ENCODE assay signal across 1 cellular context in the genomic region with DNA sequence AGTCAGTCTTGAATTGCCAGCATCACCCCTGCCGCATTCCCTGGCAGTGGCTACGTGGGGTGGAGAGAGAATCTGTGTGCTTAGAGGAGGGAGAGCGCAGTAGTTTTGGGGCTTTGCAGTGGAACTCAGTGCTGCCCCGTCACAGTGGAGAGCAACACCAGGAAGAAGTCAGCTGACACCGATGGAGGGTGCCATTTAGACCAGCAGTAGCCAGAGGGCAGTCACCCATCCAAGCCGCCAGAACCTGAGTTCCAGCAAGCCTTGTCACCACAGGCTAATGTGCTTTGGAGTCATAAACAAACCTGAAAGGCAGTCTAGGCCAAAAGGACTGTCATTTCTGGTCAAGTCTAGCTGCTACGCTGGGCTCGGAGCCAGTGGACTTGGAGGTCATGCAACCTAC.
TF ChIP-seq lines count a peak whose summit lies in the region.

No MANE protein-coding gene starts in this region.

TF ChIP-seq in GM23338, 12 proteins besides CTCF, POLR2A, EP300 and RAD21:
- TF ChIP-seq JUNB (IDR thresholded peaks at IDR 0.05; ENCODE audit: unreplicated experiment) (no peak), STAT1 (IDR thresholded peaks at IDR 0.05; ENCODE audit: unreplicated experiment) (no peak), ZNF114 (CRISPR knock-in tag; IDR thresholded peaks at IDR 0.05) (no peak), NANOG (IDR thresholded peaks at IDR 0.05; ENCODE audit: borderline replicate concordance) (no peak), EZH2phosphoT487 (IDR thresholded peaks at IDR 0.05; ENCODE audit: unreplicated experiment) (no peak), EZH2 (IDR thresholded peaks at IDR 0.05; ENCODE audit: low read depth, unreplicated experiment) (no peak), POLR2AphosphoS5 (IDR thresholded peaks at IDR 0.05; ENCODE audit: low read depth) (no peak), CREB1 (CRISPR knock-in tag; IDR thresholded peaks at IDR 0.05; ENCODE audit: low read depth) (no peak), ZNF331 (CRISPR knock-in tag; IDR thresholded peaks at IDR 0.05; ENCODE audit: low read depth) (no peak)
- TF ChIP-seq, protein P1, sequence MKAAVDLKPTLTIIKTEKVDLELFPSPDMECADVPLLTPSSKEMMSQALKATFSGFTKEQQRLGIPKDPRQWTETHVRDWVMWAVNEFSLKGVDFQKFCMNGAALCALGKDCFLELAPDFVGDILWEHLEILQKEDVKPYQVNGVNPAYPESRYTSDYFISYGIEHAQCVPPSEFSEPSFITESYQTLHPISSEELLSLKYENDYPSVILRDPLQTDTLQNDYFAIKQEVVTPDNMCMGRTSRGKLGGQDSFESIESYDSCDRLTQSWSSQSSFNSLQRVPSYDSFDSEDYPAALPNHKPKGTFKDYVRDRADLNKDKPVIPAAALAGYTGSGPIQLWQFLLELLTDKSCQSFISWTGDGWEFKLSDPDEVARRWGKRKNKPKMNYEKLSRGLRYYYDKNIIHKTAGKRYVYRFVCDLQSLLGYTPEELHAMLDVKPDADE (IDR thresholded peaks at IDR 0.05), result no peak
- TF ChIP-seq, protein P2, sequence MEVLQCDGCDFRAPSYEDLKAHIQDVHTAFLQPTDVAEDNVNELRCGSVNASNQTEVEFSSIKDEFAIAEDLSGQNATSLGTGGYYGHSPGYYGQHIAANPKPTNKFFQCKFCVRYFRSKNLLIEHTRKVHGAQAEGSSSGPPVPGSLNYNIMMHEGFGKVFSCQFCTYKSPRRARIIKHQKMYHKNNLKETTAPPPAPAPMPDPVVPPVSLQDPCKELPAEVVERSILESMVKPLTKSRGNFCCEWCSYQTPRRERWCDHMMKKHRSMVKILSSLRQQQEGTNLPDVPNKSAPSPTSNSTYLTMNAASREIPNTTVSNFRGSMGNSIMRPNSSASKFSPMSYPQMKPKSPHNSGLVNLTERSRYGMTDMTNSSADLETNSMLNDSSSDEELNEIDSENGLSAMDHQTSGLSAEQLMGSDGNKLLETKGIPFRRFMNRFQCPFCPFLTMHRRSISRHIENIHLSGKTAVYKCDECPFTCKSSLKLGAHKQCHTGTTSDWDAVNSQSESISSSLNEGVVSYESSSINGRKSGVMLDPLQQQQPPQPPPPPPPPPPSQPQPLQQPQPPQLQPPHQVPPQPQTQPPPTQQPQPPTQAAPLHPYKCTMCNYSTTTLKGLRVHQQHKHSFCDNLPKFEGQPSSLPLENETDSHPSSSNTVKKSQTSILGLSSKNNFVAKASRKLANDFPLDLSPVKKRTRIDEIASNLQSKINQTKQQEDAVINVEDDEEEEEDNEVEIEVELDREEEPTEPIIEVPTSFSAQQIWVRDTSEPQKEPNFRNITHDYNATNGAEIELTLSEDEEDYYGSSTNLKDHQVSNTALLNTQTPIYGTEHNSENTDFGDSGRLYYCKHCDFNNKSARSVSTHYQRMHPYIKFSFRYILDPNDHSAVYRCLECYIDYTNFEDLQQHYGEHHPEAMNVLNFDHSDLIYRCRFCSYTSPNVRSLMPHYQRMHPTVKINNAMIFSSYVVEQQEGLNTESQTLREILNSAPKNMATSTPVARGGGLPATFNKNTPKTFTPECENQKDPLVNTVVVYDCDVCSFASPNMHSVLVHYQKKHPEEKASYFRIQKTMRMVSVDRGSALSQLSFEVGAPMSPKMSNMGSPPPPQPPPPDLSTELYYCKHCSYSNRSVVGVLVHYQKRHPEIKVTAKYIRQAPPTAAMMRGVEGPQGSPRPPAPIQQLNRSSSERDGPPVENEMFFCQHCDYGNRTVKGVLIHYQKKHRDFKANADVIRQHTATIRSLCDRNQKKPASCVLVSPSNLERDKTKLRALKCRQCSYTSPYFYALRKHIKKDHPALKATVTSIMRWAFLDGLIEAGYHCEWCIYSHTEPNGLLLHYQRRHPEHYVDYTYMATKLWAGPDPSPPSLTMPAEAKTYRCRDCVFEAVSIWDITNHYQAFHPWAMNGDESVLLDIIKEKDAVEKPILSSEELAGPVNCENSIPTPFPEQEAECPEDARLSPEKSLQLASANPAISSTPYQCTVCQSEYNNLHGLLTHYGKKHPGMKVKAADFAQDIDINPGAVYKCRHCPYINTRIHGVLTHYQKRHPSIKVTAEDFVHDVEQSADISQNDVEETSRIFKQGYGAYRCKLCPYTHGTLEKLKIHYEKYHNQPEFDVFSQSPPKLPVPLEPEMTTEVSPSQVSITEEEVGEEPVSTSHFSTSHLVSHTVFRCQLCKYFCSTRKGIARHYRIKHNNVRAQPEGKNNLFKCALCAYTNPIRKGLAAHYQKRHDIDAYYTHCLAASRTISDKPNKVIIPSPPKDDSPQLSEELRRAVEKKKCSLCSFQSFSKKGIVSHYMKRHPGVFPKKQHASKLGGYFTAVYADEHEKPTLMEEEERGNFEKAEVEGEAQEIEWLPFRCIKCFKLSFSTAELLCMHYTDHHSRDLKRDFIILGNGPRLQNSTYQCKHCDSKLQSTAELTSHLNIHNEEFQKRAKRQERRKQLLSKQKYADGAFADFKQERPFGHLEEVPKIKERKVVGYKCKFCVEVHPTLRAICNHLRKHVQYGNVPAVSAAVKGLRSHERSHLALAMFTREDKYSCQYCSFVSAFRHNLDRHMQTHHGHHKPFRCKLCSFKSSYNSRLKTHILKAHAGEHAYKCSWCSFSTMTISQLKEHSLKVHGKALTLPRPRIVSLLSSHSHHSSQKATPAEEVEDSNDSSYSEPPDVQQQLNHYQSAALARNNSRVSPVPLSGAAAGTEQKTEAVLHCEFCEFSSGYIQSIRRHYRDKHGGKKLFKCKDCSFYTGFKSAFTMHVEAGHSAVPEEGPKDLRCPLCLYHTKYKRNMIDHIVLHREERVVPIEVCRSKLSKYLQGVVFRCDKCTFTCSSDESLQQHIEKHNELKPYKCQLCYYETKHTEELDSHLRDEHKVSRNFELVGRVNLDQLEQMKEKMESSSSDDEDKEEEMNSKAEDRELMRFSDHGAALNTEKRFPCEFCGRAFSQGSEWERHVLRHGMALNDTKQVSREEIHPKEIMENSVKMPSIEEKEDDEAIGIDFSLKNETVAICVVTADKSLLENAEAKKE (CRISPR knock-in tag; IDR thresholded peaks at IDR 0.05), result no peak
- TF ChIP-seq, protein P3, sequence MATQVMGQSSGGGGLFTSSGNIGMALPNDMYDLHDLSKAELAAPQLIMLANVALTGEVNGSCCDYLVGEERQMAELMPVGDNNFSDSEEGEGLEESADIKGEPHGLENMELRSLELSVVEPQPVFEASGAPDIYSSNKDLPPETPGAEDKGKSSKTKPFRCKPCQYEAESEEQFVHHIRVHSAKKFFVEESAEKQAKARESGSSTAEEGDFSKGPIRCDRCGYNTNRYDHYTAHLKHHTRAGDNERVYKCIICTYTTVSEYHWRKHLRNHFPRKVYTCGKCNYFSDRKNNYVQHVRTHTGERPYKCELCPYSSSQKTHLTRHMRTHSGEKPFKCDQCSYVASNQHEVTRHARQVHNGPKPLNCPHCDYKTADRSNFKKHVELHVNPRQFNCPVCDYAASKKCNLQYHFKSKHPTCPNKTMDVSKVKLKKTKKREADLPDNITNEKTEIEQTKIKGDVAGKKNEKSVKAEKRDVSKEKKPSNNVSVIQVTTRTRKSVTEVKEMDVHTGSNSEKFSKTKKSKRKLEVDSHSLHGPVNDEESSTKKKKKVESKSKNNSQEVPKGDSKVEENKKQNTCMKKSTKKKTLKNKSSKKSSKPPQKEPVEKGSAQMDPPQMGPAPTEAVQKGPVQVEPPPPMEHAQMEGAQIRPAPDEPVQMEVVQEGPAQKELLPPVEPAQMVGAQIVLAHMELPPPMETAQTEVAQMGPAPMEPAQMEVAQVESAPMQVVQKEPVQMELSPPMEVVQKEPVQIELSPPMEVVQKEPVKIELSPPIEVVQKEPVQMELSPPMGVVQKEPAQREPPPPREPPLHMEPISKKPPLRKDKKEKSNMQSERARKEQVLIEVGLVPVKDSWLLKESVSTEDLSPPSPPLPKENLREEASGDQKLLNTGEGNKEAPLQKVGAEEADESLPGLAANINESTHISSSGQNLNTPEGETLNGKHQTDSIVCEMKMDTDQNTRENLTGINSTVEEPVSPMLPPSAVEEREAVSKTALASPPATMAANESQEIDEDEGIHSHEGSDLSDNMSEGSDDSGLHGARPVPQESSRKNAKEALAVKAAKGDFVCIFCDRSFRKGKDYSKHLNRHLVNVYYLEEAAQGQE (IDR thresholded peaks at IDR 0.05; ENCODE audit: unreplicated experiment), result no peak
TF ChIP-seq in GM23338: peak in this region for 0.
